8 cellular contexts compared by ENCODE assay signal in the genomic region with DNA sequence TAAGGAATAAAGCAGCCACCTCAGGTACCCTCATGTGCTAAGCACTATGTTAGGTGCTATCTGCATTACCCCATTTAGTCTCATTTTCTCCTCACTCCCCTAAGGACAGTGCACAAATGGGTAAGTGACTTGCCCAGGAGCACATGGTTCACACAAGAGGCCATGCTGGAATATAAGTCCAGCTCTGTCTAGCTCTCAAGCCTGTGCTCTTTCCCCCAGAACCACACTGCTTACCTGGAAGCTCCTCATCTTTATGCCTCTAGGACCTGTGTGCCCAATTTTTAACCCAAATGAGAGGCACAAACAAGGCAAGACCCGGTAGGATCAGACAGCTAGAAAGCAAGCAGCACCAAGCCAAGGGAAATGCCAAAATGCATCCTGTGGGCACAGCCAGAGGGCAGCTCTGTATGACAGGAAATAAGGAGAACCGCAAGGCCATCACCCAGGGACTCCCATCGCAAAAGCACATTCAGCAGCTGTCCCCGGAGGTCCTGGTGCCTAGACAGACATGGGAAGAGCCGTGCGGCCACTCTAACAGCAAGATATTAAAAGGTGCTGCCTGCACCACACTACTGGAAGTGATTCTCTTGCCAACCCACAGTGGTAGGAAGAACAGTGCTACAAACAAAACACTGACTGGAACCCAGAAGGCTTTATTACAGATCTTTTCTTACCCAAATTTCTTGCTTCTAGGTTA.
DNase-seq lines count a peak whose midpoint lies in the region; ATAC-seq lines count a peak whose summit lies in the region.

No MANE protein-coding gene starts in this region.

- DNase-seq in AML-193 (lab: John Stamatoyannopoulos, UW) (peak; percentile 42 to 59), Kasumi-1 (lab: John Stamatoyannopoulos, UW) (peak; percentile 76 to 86), lung microvascular endothelial cell (ENCODE audit: low read depth in 2 of 2) (peak; percentile 32 to 44), mesenteric fat pad (ENCODE audit: low spot score) (no peak), cerebellar cortex (ENCODE audit: low spot score) (no peak), NCI-H1417 treated with DMSO at 0.1 percent for 48 hours (lab: John Stamatoyannopoulos, UW) (no peak)
- peak; percentile 6 for DNase-seq in activated effector memory CD4-positive, alpha-beta T cell treated with Interleukin-2 at 50 U/mL for 16 hours

- no peak for ATAC-seq in GM18873 (IDR thresholded peaks at IDR 0.05; ENCODE audit: low FRiP score, unreplicated experiment)

Comparison
In these comparisons a context has a peak if more than half of its experiments do, and no peak if none do; other contexts are left out.
1. DNase-seq: peak in AML-193 (2 of 2), Kasumi-1 (2 of 2), activated effector memory CD4-positive, alpha-beta T cell treated with Interleukin-2 at 50 U/mL for 16 hours (single experiment) and lung microvascular endothelial cell (2 of 2); none in mesenteric fat pad (single experiment), cerebellar cortex (single experiment) and NCI-H1417 treated with DMSO at 0.1 percent for 48 hours (single experiment).